In genomic region chr20:50215917-50216316, GRCh38 we compare ENCODE assay signal across 20 cellular contexts. TPM values are rescaled to one million over a fixed set of nuclear protein-coding genes. Genes with fewer than 3 reads are reported as not detected.
A peak's percentile ranks its signal among the peaks of the same experiment; 100 is the strongest.
DNase-seq lines count a peak whose midpoint lies in the region; ATAC-seq and TF ChIP-seq lines count a peak whose summit lies in the region.
"Had no signal": no experiment of that assay in that cellular context is flagged by ENCODE, and none has a peak within 500 bp of the region (broad histone marks: within the 10 kb centered on the region; RNA-seq: fewer than 3 reads in every experiment).

No MANE protein-coding gene starts in this region.

- no peak overlapping the region for H3K4me3 ChIP-seq in esophagus squamous epithelium
- no peak overlapping the region for H3K4me3 ChIP-seq in neural progenitor cell
- H3K4me3 ChIP-seq: HAP-1, sigmoid colon, uterus had no signal

- no peak overlapping the region for H3K9ac ChIP-seq in neural progenitor cell

- H3K9me3 ChIP-seq in esophagus squamous epithelium = no peaks in the 10 kb centered on the region
- H3K9me3 ChIP-seq in neural progenitor cell (ENCODE audit: low read depth) = no peaks in the 10 kb centered on the region
- H3K9me3 ChIP-seq: HAP-1, sigmoid colon, uterus had no signal

- no peak overlapping the region for H3K4me3 Mint-ChIP-seq in stimulated activated naive CD8-positive, alpha-beta T cell treated with anti-CD3 and anti-CD28 coated beads, Interleukin-15, Interleukin-2, amounts not matched to agents 100 ng/mL and 50 ng/mL, for 24 hours
- H3K4me3 Mint-ChIP-seq in neural progenitor cell = no peak overlapping the region
- H3K4me3 Mint-ChIP-seq in activated T-cell treated with anti-CD3 and anti-CD28 coated beads, Interleukin-2, amount 50 U/mL, for 24 hours = no peak overlapping the region
- H3K4me3 Mint-ChIP-seq: activated CD4-positive, alpha-beta T cell treated with anti-CD3 and anti-CD28 coated beads, Interleukin-2, amount 10 ng/mL, durations not matched to agents 24 days and 14 days; nephron had no signal

- H3K36me3 Mint-ChIP-seq in stimulated activated naive CD8-positive, alpha-beta T cell treated with anti-CD3 and anti-CD28 coated beads, Interleukin-15, Interleukin-2, amounts not matched to agents 100 ng/mL and 50 ng/mL, for 24 hours (ENCODE audit: low read depth) = no peaks in the 10 kb centered on the region
- H3K36me3 Mint-ChIP-seq in neural progenitor cell = no peaks in the 10 kb centered on the region
- no peaks in the 10 kb centered on the region for H3K36me3 Mint-ChIP-seq in activated T-cell treated with anti-CD3 and anti-CD28 coated beads, Interleukin-2, amount 50 U/mL, for 24 hours (ENCODE audit: low read depth)

- peak overlapping the region; percentile 63 for H3K27ac Mint-ChIP-seq in stimulated activated naive CD8-positive, alpha-beta T cell treated with anti-CD3 and anti-CD28 coated beads, Interleukin-15, Interleukin-2, amounts not matched to agents 100 ng/mL and 50 ng/mL, for 24 hours
- H3K27ac Mint-ChIP-seq in neural progenitor cell = no peak overlapping the region
- H3K27ac Mint-ChIP-seq in activated T-cell treated with anti-CD3 and anti-CD28 coated beads, Interleukin-2, amount 50 U/mL, for 24 hours = no peak overlapping the region
- H3K27ac Mint-ChIP-seq: activated CD4-positive, alpha-beta T cell treated with anti-CD3 and anti-CD28 coated beads, Interleukin-2, amount 10 ng/mL, durations not matched to agents 24 days and 14 days had no signal

- no peak for DNase-seq in stimulated activated naive CD8-positive, alpha-beta T cell treated with anti-CD3 and anti-CD28 coated beads, Interleukin-15, Interleukin-2, amounts not matched to agents 100 U/mL and 50 U/mL, for 24 hours
- no peak for DNase-seq in esophagus squamous epithelium (lab: John Stamatoyannopoulos, UW)
- no peak for DNase-seq in neural progenitor cell (ENCODE audit: low spot score)
- peak; percentile 70 for DNase-seq in ureter (ENCODE audit: low spot score)
- DNase-seq in activated T-cell treated with anti-CD3 and anti-CD28 coated beads, Interleukin-2, amount 50 U/mL, for 24 hours = no peak
- DNase-seq in COR-L47 (lab: John Stamatoyannopoulos, UW) = no peak
- DNase-seq in SIG-M5 treated with dmso at 0.1 percent for 504 hours (lab: John Stamatoyannopoulos, UW; ENCODE audit: unreplicated experiment) = no peak
- DNase-seq: activated CD4-positive, alpha-beta T cell treated with anti-CD3 and anti-CD28 coated beads, Interleukin-2, amount 10 ng/mL, durations not matched to agents 24 days and 14 days; activated naive CD4-positive, alpha-beta T cell treated with anti-CD3 and anti-CD28 coated beads, Interleukin-2, amount 50 U/mL, for 16 hours; anterior cingulate cortex; dermis blood vessel endothelial cell; DMS79 treated with DMSO at 0.1 percent for 48 hours; NCI-H1092 treated with DMSO at 0.1 percent for 48 hours; NCI-H2029; sigmoid colon; uterus had no signal

- H3K27me3 ChIP-seq in esophagus squamous epithelium = peaks cover 0 to 3% (median 0%) of the 10 kb centered on the region in 4 donors
- H3K27me3 ChIP-seq in neural progenitor cell = no peaks in the 10 kb centered on the region
- H3K27me3 ChIP-seq: sigmoid colon, uterus had no signal

- peaks cover 4% of the 10 kb centered on the region for H3K4me1 Mint-ChIP-seq in stimulated activated naive CD8-positive, alpha-beta T cell treated with anti-CD3 and anti-CD28 coated beads, Interleukin-15, Interleukin-2, amounts not matched to agents 100 ng/mL and 50 ng/mL, for 24 hours (ENCODE audit: low read depth)
- H3K4me1 Mint-ChIP-seq in neural progenitor cell = peaks cover 8% of the 10 kb centered on the region
- peaks cover 7% of the 10 kb centered on the region for H3K4me1 Mint-ChIP-seq in activated T-cell treated with anti-CD3 and anti-CD28 coated beads, Interleukin-2, amount 50 U/mL, for 24 hours (ENCODE audit: low read depth)

- no peaks in the 10 kb centered on the region for H3K79me2 ChIP-seq in neural progenitor cell (ENCODE audit: low read depth)

- H3K4me1 ChIP-seq in esophagus squamous epithelium (peaks cover 16 to 43% (median 19%) of the 10 kb centered on the region in 3 donors), neural progenitor cell (peaks cover 17% of the 10 kb centered on the region)
- H3K4me1 ChIP-seq: HAP-1, uterus had no signal

- no peaks in the 10 kb centered on the region for H4K20me1 ChIP-seq in neural progenitor cell (ENCODE audit: low read depth)

- no peaks in the 10 kb centered on the region for H3F3A ChIP-seq in neural progenitor cell (ENCODE audit: low read depth)

- H2AFZ ChIP-seq in neural progenitor cell (replicated peaks) = peak overlapping the region; percentile 50

- H3K27ac ChIP-seq in esophagus squamous epithelium = peak overlapping the region; percentile 39 to 78 (median 72)
- no peak overlapping the region for H3K27ac ChIP-seq in neural progenitor cell
- H3K27ac ChIP-seq: sigmoid colon, uterus, WERI-Rb-1 had no signal

- no peaks in the 10 kb centered on the region for H3K36me3 ChIP-seq in esophagus squamous epithelium
- H3K36me3 ChIP-seq in neural progenitor cell = no peaks in the 10 kb centered on the region
- H3K36me3 ChIP-seq: HAP-1, sigmoid colon, uterus, WERI-Rb-1 had no signal

- no peak for ATAC-seq in stimulated activated naive CD8-positive, alpha-beta T cell treated with anti-CD3 and anti-CD28 coated beads, Interleukin-15, Interleukin-2, amounts not matched to agents 100 U/mL and 50 U/mL, for 24 hours

- H3K4me2 ChIP-seq in neural progenitor cell = no peak overlapping the region

- H3K9me3 Mint-ChIP-seq in stimulated activated naive CD8-positive, alpha-beta T cell treated with anti-CD3 and anti-CD28 coated beads, Interleukin-15, Interleukin-2, amounts not matched to agents 100 ng/mL and 50 ng/mL, for 24 hours = no peaks in the 10 kb centered on the region
- no peaks in the 10 kb centered on the region for H3K9me3 Mint-ChIP-seq in neural progenitor cell
- no peaks in the 10 kb centered on the region for H3K9me3 Mint-ChIP-seq in activated T-cell treated with anti-CD3 and anti-CD28 coated beads, Interleukin-2, amount 50 U/mL, for 24 hours
- H3K9me3 Mint-ChIP-seq: activated CD4-positive, alpha-beta T cell treated with anti-CD3 and anti-CD28 coated beads, Interleukin-2, amount 10 ng/mL, durations not matched to agents 24 days and 14 days; nephron had no signal

- intact Hi-C loops in esophagus squamous epithelium (cut with DNase I) = no loop called here

- peaks cover 7% of the 10 kb centered on the region for H3K27me3 Mint-ChIP-seq in stimulated activated naive CD8-positive, alpha-beta T cell treated with anti-CD3 and anti-CD28 coated beads, Interleukin-15, Interleukin-2, amounts not matched to agents 100 ng/mL and 50 ng/mL, for 24 hours
- H3K27me3 Mint-ChIP-seq in neural progenitor cell (ENCODE audit: insufficient read depth, low read depth) = peaks cover 9% of the 10 kb centered on the region
- peaks cover 11% of the 10 kb centered on the region for H3K27me3 Mint-ChIP-seq in activated T-cell treated with anti-CD3 and anti-CD28 coated beads, Interleukin-2, amount 50 U/mL, for 24 hours

- TF ChIP-seq POLR2A in esophagus squamous epithelium (IDR thresholded peaks at IDR 0.05) = no peak

- TF ChIP-seq CTCF in esophagus squamous epithelium (IDR thresholded peaks at IDR 0.05) (no peak), neural progenitor cell (IDR thresholded peaks at IDR 0.05) (no peak)

- 48 to 86% methylated on average over 4 to 5 of the region's 8 CpGs for WGBS in esophagus squamous epithelium, 2 donors

RNA-seq across cellular contexts. Expression of gene CEBPB, which starts 25.3 kb away (rescaled TPM):
- total RNA-seq in esophagus squamous epithelium (10 to 100 TPM; 31.3 to 46.5 (median 38.2) TPM), neural progenitor cell (ENCODE audit: low replicate concordance) (1.8 and 2.9 TPM in 2 replicates), ureter (59.3 TPM)
